Comparison of ENCODE assay signal across 15 cellular contexts in the genomic region with DNA sequence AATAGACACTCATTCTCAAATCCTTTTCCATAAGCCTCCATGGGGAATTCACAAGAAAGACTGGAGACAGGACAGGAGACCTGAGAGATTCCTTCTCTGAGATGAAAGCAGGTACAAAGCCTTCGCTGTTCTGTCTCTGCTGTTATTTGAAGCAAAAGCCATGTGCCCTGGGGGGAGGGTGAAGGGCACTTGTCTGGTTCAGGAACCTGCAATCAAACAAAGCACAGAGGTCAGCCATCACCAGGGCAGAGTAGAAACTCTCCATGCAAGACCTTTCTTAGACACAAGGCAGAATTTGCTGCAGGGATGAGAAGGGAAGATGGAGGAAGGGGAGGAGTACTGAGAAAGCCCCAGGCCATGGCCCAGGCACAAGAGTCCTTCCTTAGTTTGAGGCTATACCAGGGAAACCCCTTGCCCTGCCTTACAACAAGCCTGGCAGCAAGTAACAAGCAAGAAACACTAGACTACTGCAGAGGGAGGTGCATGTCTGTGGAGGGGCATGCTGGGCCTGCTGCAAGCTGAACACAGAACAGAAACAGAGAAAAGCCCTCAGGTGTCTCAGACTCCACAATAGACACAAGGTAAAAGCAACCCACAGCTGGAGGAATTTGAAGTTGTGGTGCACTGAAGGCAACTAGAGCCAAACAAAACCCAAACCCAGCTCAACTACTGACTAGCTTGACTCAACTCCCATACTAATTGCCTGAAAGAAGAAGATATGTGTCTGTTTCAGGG. TPM values are rescaled to one million over a fixed set of nuclear protein-coding genes. Genes with fewer than 3 reads are reported as not detected.
DNase-seq lines count a peak whose midpoint lies in the region; ATAC-seq, FAIRE-seq and TF ChIP-seq lines count a peak whose summit lies in the region.
"Had no signal": no experiment of that assay in that cellular context is flagged by ENCODE, and none has a peak within 500 bp of the region (broad histone marks: within the 10 kb centered on the region; RNA-seq: fewer than 3 reads in every experiment).

No MANE protein-coding gene starts in this region.

- no peak for TF ChIP-seq CTCF in glutamatergic neuron (IDR thresholded peaks at IDR 0.05; ENCODE audit: partially characterized antibody, unreplicated experiment)

- DNase-seq in islet precursor cell, result peak; percentile 99
- no peak for DNase-seq in NCI-H446 (lab: John Stamatoyannopoulos, UW)
- no peak for DNase-seq in glutamatergic neuron
- no peak for DNase-seq in occipital lobe (lab: John Stamatoyannopoulos, UW)
- DNase-seq in frontal cortex (ENCODE audit: low spot score in 2 of 2), result no peak
- DNase-seq: activated effector memory CD4-positive, alpha-beta T cell treated with anti-CD3 and anti-CD28 coated beads, Interleukin-2, amount 50 U/mL, for 16 hours; mesendoderm; OCI-M1; T-helper 17 cell had no signal

- H3K36me3 Mint-ChIP-seq in glutamatergic neuron (ENCODE audit: unreplicated experiment), result no peaks in the 10 kb centered on the region

- no peaks in the 10 kb centered on the region for H3K27me3 Mint-ChIP-seq in glutamatergic neuron (ENCODE audit: unreplicated experiment)
- H3K27me3 Mint-ChIP-seq: T-helper 17 cell had no signal

- no peak overlapping the region for H3K4me3 Mint-ChIP-seq in glutamatergic neuron (ENCODE audit: unreplicated experiment)
- H3K4me3 Mint-ChIP-seq: T-helper 17 cell had no signal

- no peak for FAIRE-seq in frontal cortex (lab: Jason Lieb, UNC)
- FAIRE-seq: bronchial epithelial cell, endothelial cell of umbilical vein had no signal

- no peak overlapping the region for H3K27ac Mint-ChIP-seq in glutamatergic neuron (ENCODE audit: unreplicated experiment)

- no peaks in the 10 kb centered on the region for H3K4me1 Mint-ChIP-seq in glutamatergic neuron (ENCODE audit: low read depth, unreplicated experiment)
- H3K4me1 Mint-ChIP-seq: T-helper 17 cell had no signal

- peak; percentile 80 for ATAC-seq in GM18511 (IDR thresholded peaks at IDR 0.05; ENCODE audit: unreplicated experiment)
- ATAC-seq in GM21367 (IDR thresholded peaks at IDR 0.05; ENCODE audit: unreplicated experiment), result peak; percentile 63
- ATAC-seq in HG02981 (IDR thresholded peaks at IDR 0.05; ENCODE audit: unreplicated experiment), result peak; percentile 60
- ATAC-seq: T-helper 17 cell had no signal

- H3K9me3 Mint-ChIP-seq in glutamatergic neuron (ENCODE audit: unreplicated experiment), result no peaks in the 10 kb centered on the region

RNA-seq across cellular contexts. Expression of gene ART4, which starts 7.8 kb away (rescaled TPM):
- total RNA-seq in glutamatergic neuron (ENCODE audit: unreplicated experiment) (not detected), occipital lobe (not detected), frontal cortex (not detected)
- total RNA-seq: bronchial epithelial cell, LHCN-M2 had no signal

RNA-seq across cellular contexts. Expression of gene MGP, which starts 34.6 kb away (rescaled TPM):
- total RNA-seq in glutamatergic neuron (ENCODE audit: unreplicated experiment) (not detected), occipital lobe (3.9 TPM), frontal cortex (2.0 TPM)
- total RNA-seq: LHCN-M2 had no signal

RNA-seq across cellular contexts. Expression of gene SMCO3, which starts 37.1 kb away (rescaled TPM):
- total RNA-seq in glutamatergic neuron (ENCODE audit: unreplicated experiment) (not detected), occipital lobe (not detected), frontal cortex (0.41 TPM)
- total RNA-seq: bronchial epithelial cell, LHCN-M2, T-helper 17 cell had no signal

RNA-seq across cellular contexts. Expression of gene C12orf60, which starts 47.6 kb away (rescaled TPM):
- 0.88 TPM for total RNA-seq in glutamatergic neuron (ENCODE audit: unreplicated experiment)
- 3.6 TPM for total RNA-seq in occipital lobe
- 1.6 TPM for total RNA-seq in frontal cortex

RNA-seq across cellular contexts. Expression of gene WBP11, which starts 47.8 kb away (rescaled TPM):
- total RNA-seq in glutamatergic neuron (ENCODE audit: unreplicated experiment), result 54.6 TPM
- total RNA-seq in occipital lobe, result 16.1 TPM
- total RNA-seq in frontal cortex, result 20.8 TPM
